In the genomic region with DNA sequence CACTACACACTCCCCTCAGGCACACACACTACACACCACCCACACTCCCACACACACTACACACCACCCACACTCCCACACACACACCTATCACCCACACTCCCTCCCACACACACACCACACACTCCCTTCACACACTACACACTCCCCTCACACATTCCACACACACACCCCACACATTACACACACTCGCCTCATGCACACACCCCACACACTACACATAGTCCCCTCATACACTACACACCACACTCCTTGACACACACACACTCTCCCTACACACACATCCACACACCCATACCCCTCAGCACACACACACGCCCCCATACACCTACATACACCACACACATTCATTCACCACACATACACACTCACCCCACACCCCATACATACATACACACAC, we compare ENCODE assay signal across 16 cellular contexts.
"Had no signal": no experiment of that assay in that cellular context is flagged by ENCODE, and none has a peak within 500 bp of the region (broad histone marks: within the 10 kb centered on the region; RNA-seq: fewer than 3 reads in every experiment).

No MANE protein-coding gene starts in this region.

- H3K27me3 Mint-ChIP-seq: activated CD4-positive, alpha-beta memory T cell treated with anti-CD3 and anti-CD28 coated beads for 36 hours; central memory CD8-positive, alpha-beta T cell had no signal

- H3K9ac ChIP-seq: parathyroid adenoma had no signal

- H2AFZ ChIP-seq: hepatocyte, parathyroid adenoma had no signal

- H3K4me3 ChIP-seq: hepatocyte, left ventricle myocardium inferior, tibial artery, vagina had no signal

- H3K27me3 ChIP-seq: hepatocyte, tibial artery, vagina had no signal

- H3K27ac ChIP-seq: parathyroid adenoma, tibial artery, vagina had no signal

- H3K36me3 ChIP-seq: vagina had no signal

- H3K4me3 Mint-ChIP-seq: activated CD4-positive, alpha-beta memory T cell treated with anti-CD3 and anti-CD28 coated beads for 36 hours; activated naive CD4-positive, alpha-beta T cell treated with anti-CD3 and anti-CD28 coated beads for 36 hours; central memory CD8-positive, alpha-beta T cell had no signal

- H3K4me2 ChIP-seq: hepatocyte had no signal

- H3K27ac Mint-ChIP-seq: activated CD4-positive, alpha-beta memory T cell treated with anti-CD3 and anti-CD28 coated beads for 36 hours; activated naive CD4-positive, alpha-beta T cell treated with anti-CD3 and anti-CD28 coated beads for 36 hours had no signal

- H3K36me3 Mint-ChIP-seq: activated CD4-positive, alpha-beta memory T cell treated with anti-CD3 and anti-CD28 coated beads for 36 hours had no signal

- H3K9me3 ChIP-seq: left ventricle myocardium inferior, tibial artery, vagina had no signal

- DNase-seq: activated CD4-positive, alpha-beta memory T cell treated with anti-CD3 and anti-CD28 coated beads for 36 hours; activated CD4-positive, alpha-beta T cell treated with anti-CD3 and anti-CD28 coated beads for 1 hour; activated naive CD4-positive, alpha-beta T cell treated with anti-CD3 and anti-CD28 coated beads for 36 hours; activated T-cell treated with anti-CD3 and anti-CD28 coated beads, Interleukin-2, amount 50 U/mL, for 48 hours; erythroblast; kidney; left ventricle myocardium inferior; mesendoderm; retina; stimulated activated CD4-positive, alpha-beta T cell treated with anti-CD3 and anti-CD28 coated beads, Interleukin-15, amount 100 ng/mL, for 24 hours; stimulated activated CD4-positive, alpha-beta T cell treated with anti-CD3 and anti-CD28 coated beads, Interleukin-4, amount 100 ng/mL, for 24 hours; tibial artery had no signal
